In the genomic region with DNA sequence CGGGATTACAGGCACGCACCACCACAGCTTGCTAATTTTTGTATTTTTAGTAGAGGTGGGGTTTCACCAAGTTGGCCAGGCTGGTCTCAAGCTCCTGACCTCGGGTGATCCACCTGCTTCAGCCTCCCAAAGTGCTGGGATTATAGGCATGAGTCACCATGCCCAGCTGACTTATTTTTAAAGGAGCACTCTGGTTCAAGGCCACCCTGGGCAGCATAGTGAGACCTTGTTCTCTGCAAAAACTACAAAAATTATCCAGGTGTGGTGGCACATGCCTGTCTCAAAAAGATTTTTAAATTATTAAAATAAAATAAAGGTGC, we compare ENCODE assay signal across 7 cellular contexts. TPM values are rescaled to one million over a fixed set of nuclear protein-coding genes. Genes with fewer than 3 reads are reported as not detected.
"Had no signal": no experiment of that assay in that cellular context is flagged by ENCODE, and none has a peak within 500 bp of the region (broad histone marks: within the 10 kb centered on the region; RNA-seq: fewer than 3 reads in every experiment).

No MANE protein-coding gene starts in this region.

RNA-seq across cellular contexts. Expression of a gene that starts 7.8 kb away (rescaled TPM):
- total RNA-seq: GM23248, GM23338, H1, H4, H7, H9, HFFc6 had no signal
- polyA plus RNA-seq: GM23248, GM23338, H1 had no signal

RNA-seq across cellular contexts. Expression of a gene that starts 35.2 kb away (rescaled TPM):
- total RNA-seq: GM23248, GM23338, H1, H4, H7, H9, HFFc6 had no signal
- polyA plus RNA-seq: GM23248, H1 had no signal
